Comparison of ENCODE assay signal across 1 cellular context in the genomic region with DNA sequence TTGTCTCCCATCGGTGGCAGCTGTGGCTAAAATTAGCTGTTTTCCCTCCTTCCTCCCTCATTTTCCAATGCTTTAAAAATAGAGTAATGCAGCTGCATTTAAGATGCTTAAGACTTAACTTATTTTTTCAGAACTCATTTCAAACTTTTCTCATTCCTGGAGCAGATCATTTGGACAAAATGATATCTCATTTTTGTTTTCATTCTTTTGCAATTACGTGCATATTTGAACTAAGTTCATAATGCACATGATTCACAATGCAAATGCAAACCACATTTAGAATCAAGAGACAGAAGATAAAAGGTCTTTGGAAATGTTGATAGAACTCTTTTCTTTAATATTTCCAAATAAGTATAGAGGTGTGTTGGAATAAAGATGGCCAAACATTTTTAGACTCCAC.
TF ChIP-seq lines count a peak whose summit lies in the region.

No MANE protein-coding gene starts in this region.

TF ChIP-seq in GM23338, 12 proteins besides CTCF, POLR2A, EP300 and RAD21 (continued from another document):
- TF ChIP-seq CREB1 (CRISPR knock-in tag; IDR thresholded peaks at IDR 0.05; ENCODE audit: low read depth) (no peak), STAT1 (IDR thresholded peaks at IDR 0.05; ENCODE audit: unreplicated experiment) (no peak), POLR2AphosphoS5 (IDR thresholded peaks at IDR 0.05; ENCODE audit: low read depth) (no peak), EZH2 (IDR thresholded peaks at IDR 0.05; ENCODE audit: low read depth, unreplicated experiment) (no peak)
